ENCODE assay signal across 15 cellular contexts in genomic region chr2:40360652-40361051, GRCh38.
DNase-seq lines count a peak whose midpoint lies in the region; ATAC-seq and TF ChIP-seq lines count a peak whose summit lies in the region.
"Had no signal": no experiment of that assay in that cellular context is flagged by ENCODE, and none has a peak within 500 bp of the region (broad histone marks: within the 10 kb centered on the region; RNA-seq: fewer than 3 reads in every experiment).

No MANE protein-coding gene starts in this region.

- H3K36me3 ChIP-seq in sigmoid colon = no peaks in the 10 kb centered on the region
- H3K36me3 ChIP-seq: prostate gland had no signal

- H3K9me3 ChIP-seq in sigmoid colon = no peaks in the 10 kb centered on the region
- H3K9me3 ChIP-seq: prostate gland had no signal

- H3K27me3 ChIP-seq in sigmoid colon = no peaks in the 10 kb centered on the region

- peak overlapping the region; percentile 21 to 84 (median 72) for H3K27ac ChIP-seq in sigmoid colon
- H3K27ac ChIP-seq: prostate gland had no signal

- TF ChIP-seq CTCF in sigmoid colon (IDR thresholded peaks at IDR 0.05) = no peak

- peak; percentile 78 for DNase-seq in M059J (ENCODE audit: low read depth)
- no peak for DNase-seq in sigmoid colon
- no peak for DNase-seq in A172 (ENCODE audit: low spot score)
- DNase-seq in GOT3 (lab: John Stamatoyannopoulos, UW) = no peak
- DNase-seq: activated CD4-positive, alpha-beta T cell treated with anti-CD3 and anti-CD28 coated beads, Interleukin-2, amount 50 U/mL, for 1 hour; aorta; CD4-positive, CD25-positive, alpha-beta regulatory T cell; GDM1; NCI-H446 treated with DMSO at 0.1 percent for 48 hours; T-helper 2 cell had no signal

- no peak overlapping the region for H3K4me3 ChIP-seq in sigmoid colon
- H3K4me3 ChIP-seq: prostate gland had no signal

- TF ChIP-seq POLR2A in GM18505 (IDR thresholded peaks at IDR 0.05; ENCODE audit: borderline replicate concordance, extremely low read depth, insufficient read depth, insufficient read length) = no peak
- TF ChIP-seq POLR2A in sigmoid colon (IDR thresholded peaks at IDR 0.05) = no peak

- TF ChIP-seq EP300 in sigmoid colon (IDR thresholded peaks at IDR 0.05) = no peak

- ATAC-seq in GM18505 (IDR thresholded peaks at IDR 0.05; ENCODE audit: unreplicated experiment) = peak; percentile 57
- ATAC-seq in esophagus mucosa = peak; percentile 61
- no peak for ATAC-seq in HG03159 (IDR thresholded peaks at IDR 0.05; ENCODE audit: unreplicated experiment)
- ATAC-seq in GM18858 (IDR thresholded peaks at IDR 0.05; ENCODE audit: unreplicated experiment) = no peak

- peaks cover 0 to 71% (median 45%) of the 10 kb centered on the region in 4 donors for H3K4me1 ChIP-seq in sigmoid colon
- H3K4me1 ChIP-seq: prostate gland had no signal

- intact Hi-C loops in sigmoid colon (cut with DNase I) = no loop called here

- 54% methylated on average over 1 of the region's 1 CpG for WGBS in sigmoid colon, 2 donors

Comparison
In these comparisons a context has a peak if more than half of its experiments do, and no peak if none do; other contexts are left out.
1. ATAC-seq: peak in GM18505 (single experiment) and esophagus mucosa (single experiment); none in HG03159 (single experiment) and GM18858 (single experiment).